15 cellular contexts compared by ENCODE assay signal in genomic region chr9:15144567-15145174, GRCh38.
DNase-seq lines count a peak whose midpoint lies in the region; ATAC-seq and TF ChIP-seq lines count a peak whose summit lies in the region.
"Had no signal": no experiment of that assay in that cellular context is flagged by ENCODE, and none has a peak within 500 bp of the region (broad histone marks: within the 10 kb centered on the region; RNA-seq: fewer than 3 reads in every experiment).

No MANE protein-coding gene starts in this region.

- H3K36me3 ChIP-seq in A673 (ENCODE audit: insufficient read depth, low read length, poor library complexity, severe bottlenecking) (no peaks in the 10 kb centered on the region), HEK293 (ENCODE audit: control insufficient read depth in 2 of 2, insufficient read depth in 1 of 2, low read length in 2 of 2) (no peaks in the 10 kb centered on the region)
- H3K36me3 ChIP-seq: brain microvascular endothelial cell had no signal

- TF ChIP-seq CTCF in A673 (conservative IDR thresholded peaks at IDR 0.05; ENCODE audit: low read depth, low read length) (no peak), HEK293 (tag by site-specific recombination; IDR thresholded peaks at IDR 0.05) (no peak)

- H3K27ac Mint-ChIP-seq in activated T-helper 1 cell treated with anti-CD3 and anti-CD28 coated beads, Interleukin-12 subunit alpha, Interleukin-12 subunit beta, Interleukin-2, Interleukin-4 antibody, amounts not matched to agents 30 ng/mL and 10 ng/mL and 1 ng/mL, durations not matched to agents 14 hours and 24 hours and 36 hours: no peak overlapping the region
- H3K27ac Mint-ChIP-seq: activated CD4-positive, alpha-beta T cell treated with anti-CD3 and anti-CD28 coated beads, Interleukin-2, amount 10 ng/mL, durations not matched to agents 24 days and 14 days; mesothelial cell of epicardium had no signal

- no peak overlapping the region for H3K4me3 ChIP-seq in A673 (ENCODE audit: low read depth, low read length, poor library complexity, severe bottlenecking)
- H3K4me3 ChIP-seq in HEK293 (ENCODE audit: low read depth, low read length): no peak overlapping the region

- CTCF ChIA-PET in A673 (lab: Charles Lee): no interaction called here
- CTCF ChIA-PET in HEK293 (lab: Yijun Ruan, JAX): interaction anchor here (0.6 to 0.9 kb wide), 2 partner anchors 9 to 41 kb away, joined by 3 to 4 read pairs; no protein-coding TSS in a partner anchor

- peaks cover 11% of the 10 kb centered on the region for H3K4me1 ChIP-seq in A673 (ENCODE audit: insufficient read depth, low read length, poor library complexity, severe bottlenecking)
- peaks cover 5% of the 10 kb centered on the region; the same call in 1 of the 2 replicates for H3K4me1 ChIP-seq in HEK293 (ENCODE audit: control insufficient read depth, insufficient read depth, low read length)
- H3K4me1 ChIP-seq: parathyroid adenoma had no signal

- peaks cover 10% of the 10 kb centered on the region for H3K4me1 Mint-ChIP-seq in activated T-helper 1 cell treated with anti-CD3 and anti-CD28 coated beads, Interleukin-12 subunit alpha, Interleukin-12 subunit beta, Interleukin-2, Interleukin-4 antibody, amounts not matched to agents 30 ng/mL and 10 ng/mL and 1 ng/mL, durations not matched to agents 14 hours and 24 hours and 36 hours (ENCODE audit: low read depth)

- H3K9me3 Mint-ChIP-seq in activated T-helper 1 cell treated with anti-CD3 and anti-CD28 coated beads, Interleukin-12 subunit alpha, Interleukin-12 subunit beta, Interleukin-2, Interleukin-4 antibody, amounts not matched to agents 30 ng/mL and 10 ng/mL and 1 ng/mL, durations not matched to agents 14 hours and 24 hours and 36 hours: no peaks in the 10 kb centered on the region
- H3K9me3 Mint-ChIP-seq: activated CD4-positive, alpha-beta T cell treated with anti-CD3 and anti-CD28 coated beads, Interleukin-2, amount 10 ng/mL, durations not matched to agents 24 days and 14 days; mesothelial cell of epicardium had no signal

- intact Hi-C loops in A673 (cut with micrococcal nuclease; ENCODE audit: unreplicated experiment): no loop called here
- intact Hi-C loops in activated T-helper 1 cell treated with anti-CD3 and anti-CD28 coated beads, Interleukin-12 subunit alpha, Interleukin-12 subunit beta, Interleukin-2, Interleukin-4 antibody, amounts not matched to agents 30 ng/mL and 10 ng/mL and 1 ng/mL, durations not matched to agents 14 hours and 24 hours and 36 hours (cut with micrococcal nuclease): loop anchor here (2.0 kb wide), 1 partner anchor 26 kb away; no protein-coding TSS in a partner anchor

- no peaks in the 10 kb centered on the region for H3K27me3 ChIP-seq in A673 (replicated peaks; ENCODE audit: insufficient read depth, low read depth, low read length, poor library complexity)
- H3K27me3 ChIP-seq: brain microvascular endothelial cell had no signal

- no TSS peak for BruUV-seq in A673 (replicated peaks; lab: Mats Ljungman, UMichigan)

- H3K4me3 Mint-ChIP-seq in activated T-helper 1 cell treated with anti-CD3 and anti-CD28 coated beads, Interleukin-12 subunit alpha, Interleukin-12 subunit beta, Interleukin-2, Interleukin-4 antibody, amounts not matched to agents 30 ng/mL and 10 ng/mL and 1 ng/mL, durations not matched to agents 14 hours and 24 hours and 36 hours: no peak overlapping the region
- H3K4me3 Mint-ChIP-seq: activated CD4-positive, alpha-beta T cell treated with anti-CD3 and anti-CD28 coated beads, Interleukin-2, amount 10 ng/mL, durations not matched to agents 24 days and 14 days; mesothelial cell of epicardium had no signal

- H3K9me3 ChIP-seq in A673 (ENCODE audit: low read depth, low read length, poor library complexity, severe bottlenecking) (no peaks in the 10 kb centered on the region), HEK293 (ENCODE audit: control insufficient read depth, insufficient read depth, low read depth, low read length) (no peaks in the 10 kb centered on the region)

- POLR2A ChIA-PET in A673 (lab: Charles Lee; ENCODE audit: low non-redundant PET) (interaction anchor here (0.6 kb wide), 1 partner anchor 13 kb away, joined by 6 read pairs; no protein-coding TSS in a partner anchor), HEK293 (lab: Yijun Ruan, JAX) (no interaction called here)

- H3K27ac ChIP-seq in A673 (ENCODE audit: low read depth, low read length, poor library complexity, severe bottlenecking) (no peak overlapping the region), HEK293 (ENCODE audit: extremely low read depth, low read depth, low read length) (no peak overlapping the region)
- H3K27ac ChIP-seq: brain microvascular endothelial cell, parathyroid adenoma had no signal

- ATAC-seq in esophagus mucosa (peak; percentile 52), GM19328 (IDR thresholded peaks at IDR 0.05; ENCODE audit: unreplicated experiment) (no peak), GM21360 (IDR thresholded peaks at IDR 0.05; ENCODE audit: unreplicated experiment) (no peak), GM21723 (IDR thresholded peaks at IDR 0.05; ENCODE audit: unreplicated experiment) (no peak)

- peak; percentile 58 for DNase-seq in A673 (ENCODE audit: low spot score)
- DNase-seq in NCI-H345 (lab: John Stamatoyannopoulos, UW): peak; percentile 73
- no peak for DNase-seq in activated T-helper 1 cell treated with anti-CD3 and anti-CD28 coated beads, Interleukin-12 subunit alpha, Interleukin-12 subunit beta, Interleukin-2, Interleukin-4 antibody, amounts not matched to agents 30 ng/mL and 10 ng/mL and 1 ng/mL, durations not matched to agents 14 hours and 24 hours and 36 hours (ENCODE audit: low spot score)
- DNase-seq: activated CD4-positive, alpha-beta T cell treated with anti-CD3 and anti-CD28 coated beads, Interleukin-2, amount 10 ng/mL, durations not matched to agents 24 days and 14 days; activated effector memory CD4-positive, alpha-beta T cell treated with Interleukin-2 at 50 U/mL for 16 hours; brain microvascular endothelial cell; MM.1S; T-helper 1 cell had no signal

- H3K36me3 Mint-ChIP-seq in activated T-helper 1 cell treated with anti-CD3 and anti-CD28 coated beads, Interleukin-12 subunit alpha, Interleukin-12 subunit beta, Interleukin-2, Interleukin-4 antibody, amounts not matched to agents 30 ng/mL and 10 ng/mL and 1 ng/mL, durations not matched to agents 14 hours and 24 hours and 36 hours (ENCODE audit: low read depth): no peaks in the 10 kb centered on the region
- H3K36me3 Mint-ChIP-seq: mesothelial cell of epicardium had no signal

- peaks cover 6% of the 10 kb centered on the region for H3K27me3 Mint-ChIP-seq in activated T-helper 1 cell treated with anti-CD3 and anti-CD28 coated beads, Interleukin-12 subunit alpha, Interleukin-12 subunit beta, Interleukin-2, Interleukin-4 antibody, amounts not matched to agents 30 ng/mL and 10 ng/mL and 1 ng/mL, durations not matched to agents 14 hours and 24 hours and 36 hours (ENCODE audit: insufficient read depth)

TF ChIP-seq in HEK293, 187 proteins besides CTCF, POLR2A, EP300 and RAD21 (continues in another document):
- TF ChIP-seq ZNF561 (tag by site-specific recombination; IDR thresholded peaks at IDR 0.05; ENCODE audit: borderline replicate concordance): no peak
- TF ChIP-seq, protein P1, sequence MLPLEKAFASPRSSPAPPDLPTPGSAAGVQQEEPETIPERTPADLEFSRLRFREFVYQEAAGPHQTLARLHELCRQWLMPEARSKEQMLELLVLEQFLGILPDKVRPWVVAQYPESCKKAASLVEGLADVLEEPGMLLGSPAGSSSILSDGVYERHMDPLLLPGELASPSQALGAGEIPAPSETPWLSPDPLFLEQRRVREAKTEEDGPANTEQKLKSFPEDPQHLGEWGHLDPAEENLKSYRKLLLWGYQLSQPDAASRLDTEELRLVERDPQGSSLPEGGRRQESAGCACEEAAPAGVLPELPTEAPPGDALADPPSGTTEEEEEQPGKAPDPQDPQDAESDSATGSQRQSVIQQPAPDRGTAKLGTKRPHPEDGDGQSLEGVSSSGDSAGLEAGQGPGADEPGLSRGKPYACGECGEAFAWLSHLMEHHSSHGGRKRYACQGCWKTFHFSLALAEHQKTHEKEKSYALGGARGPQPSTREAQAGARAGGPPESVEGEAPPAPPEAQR (tag by site-specific recombination; IDR thresholded peaks at IDR 0.05): no peak
- TF ChIP-seq, protein P2, sequence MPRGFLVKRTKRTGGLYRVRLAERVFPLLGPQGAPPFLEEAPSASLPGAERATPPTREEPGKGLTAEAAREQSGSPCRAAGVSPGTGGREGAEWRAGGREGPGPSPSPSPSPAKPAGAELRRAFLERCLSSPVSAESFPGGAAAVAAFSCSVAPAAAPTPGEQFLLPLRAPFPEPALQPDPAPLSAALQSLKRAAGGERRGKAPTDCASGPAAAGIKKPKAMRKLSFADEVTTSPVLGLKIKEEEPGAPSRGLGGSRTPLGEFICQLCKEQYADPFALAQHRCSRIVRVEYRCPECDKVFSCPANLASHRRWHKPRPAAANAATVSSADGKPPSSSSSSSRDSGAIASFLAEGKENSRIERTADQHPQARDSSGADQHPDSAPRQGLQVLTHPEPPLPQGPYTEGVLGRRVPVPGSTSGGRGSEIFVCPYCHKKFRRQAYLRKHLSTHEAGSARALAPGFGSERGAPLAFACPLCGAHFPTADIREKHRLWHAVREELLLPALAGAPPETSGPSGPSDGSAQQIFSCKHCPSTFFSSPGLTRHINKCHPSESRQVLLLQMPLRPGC (tag by site-specific recombination; IDR thresholded peaks at IDR 0.05): peak; percentile 34; the same call in 1 of the 2 replicates
- peak; percentile 36; the same call in 1 of the 2 replicates for TF ChIP-seq ZNF629 (tag by site-specific recombination; IDR thresholded peaks at IDR 0.05)
- TF ChIP-seq MEIS1 (CRISPR knock-in tag; IDR thresholded peaks at IDR 0.05; ENCODE audit: borderline replicate concordance): no peak
- TF ChIP-seq SP7 (tag by site-specific recombination; IDR thresholded peaks at IDR 0.05): peak; percentile 67
- no peak for TF ChIP-seq HOXC10 (CRISPR knock-in tag; IDR thresholded peaks at IDR 0.05)
- no peak for TF ChIP-seq KLF1 (tag by site-specific recombination; IDR thresholded peaks at IDR 0.05)
- TF ChIP-seq, protein P3, sequence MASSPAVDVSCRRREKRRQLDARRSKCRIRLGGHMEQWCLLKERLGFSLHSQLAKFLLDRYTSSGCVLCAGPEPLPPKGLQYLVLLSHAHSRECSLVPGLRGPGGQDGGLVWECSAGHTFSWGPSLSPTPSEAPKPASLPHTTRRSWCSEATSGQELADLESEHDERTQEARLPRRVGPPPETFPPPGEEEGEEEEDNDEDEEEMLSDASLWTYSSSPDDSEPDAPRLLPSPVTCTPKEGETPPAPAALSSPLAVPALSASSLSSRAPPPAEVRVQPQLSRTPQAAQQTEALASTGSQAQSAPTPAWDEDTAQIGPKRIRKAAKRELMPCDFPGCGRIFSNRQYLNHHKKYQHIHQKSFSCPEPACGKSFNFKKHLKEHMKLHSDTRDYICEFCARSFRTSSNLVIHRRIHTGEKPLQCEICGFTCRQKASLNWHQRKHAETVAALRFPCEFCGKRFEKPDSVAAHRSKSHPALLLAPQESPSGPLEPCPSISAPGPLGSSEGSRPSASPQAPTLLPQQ (tag by site-specific recombination; IDR thresholded peaks at IDR 0.05): 0 out of 2 replicates have a peak, but pooled peaks have one; percentile 38
- peak; percentile 48; the same call in 1 of the 2 replicates for TF ChIP-seq ZEB2 (tag by site-specific recombination; IDR thresholded peaks at IDR 0.05)
- peak; percentile 87 for TF ChIP-seq MZF1 (tag by site-specific recombination; IDR thresholded peaks at IDR 0.05; ENCODE audit: borderline replicate concordance)
